Comparison of ENCODE assay signal across 15 cellular contexts in the genomic region with DNA sequence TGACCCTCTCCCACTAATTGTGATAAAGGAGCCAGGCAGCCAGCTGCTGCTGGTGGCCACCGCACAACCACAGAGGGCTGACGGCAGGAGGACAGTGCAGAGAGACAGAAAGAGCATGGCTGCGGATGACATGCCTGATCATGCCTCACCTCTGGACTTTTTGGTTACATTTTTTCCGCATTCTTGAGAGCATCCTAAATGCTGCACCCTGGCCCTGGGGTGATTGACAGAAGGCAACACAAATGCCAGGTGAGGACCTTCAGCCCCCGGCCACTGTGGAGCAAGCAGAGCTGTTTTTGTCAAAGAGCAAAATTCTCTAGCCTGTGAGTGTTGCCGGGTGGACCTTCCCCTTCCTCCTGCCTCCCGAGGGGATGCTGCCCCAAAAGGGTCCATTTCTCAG.
A peak's percentile ranks its signal among the peaks of the same experiment; 100 is the strongest.
DNase-seq lines count a peak whose midpoint lies in the region; ATAC-seq, FAIRE-seq and TF ChIP-seq lines count a peak whose summit lies in the region.
"Had no signal": no experiment of that assay in that cellular context is flagged by ENCODE, and none has a peak within 500 bp of the region (broad histone marks: within the 10 kb centered on the region; RNA-seq: fewer than 3 reads in every experiment).

No MANE protein-coding gene starts in this region.

- peak overlapping the region in 7 of 11 experiments; percentile 18 to 57 (median 36); a peak in 11 of 22 replicates for H3K9ac ChIP-seq in BLaER1 treated with 17β-estradiol and CSF1 and Interleukin-3, amounts not matched to agents 10 nM and 100 nM

- no peak overlapping the region for H3K4me3 Mint-ChIP-seq in activated T-helper 17 cell treated with anti-CD3 and anti-CD28 coated beads, Interleukin-2, amount 50 U/mL, for 72 hours

- TF ChIP-seq POLR2A in H54 (IDR thresholded peaks at IDR 0.05; ENCODE audit: low read depth, low read length), result no peak

- POLR2A ChIA-PET in OCI-LY7 (lab: Charles Lee), result no interaction called here

- intact Hi-C loops in OCI-LY7 (cut with micrococcal nuclease; ENCODE audit: unreplicated experiment), result no loop called here

- H3K36me3 ChIP-seq in BLaER1 treated with 17β-estradiol and CSF1 and Interleukin-3, amounts not matched to agents 10 nM and 100 nM, result no peaks in the 10 kb centered on the region
- H3K36me3 ChIP-seq in osteoblast (ENCODE audit: insufficient read depth, low read length), result no peaks in the 10 kb centered on the region
- no peaks in the 10 kb centered on the region for H3K36me3 ChIP-seq in OCI-LY7 (ENCODE audit: insufficient read depth, low read length)

- ATAC-seq in activated T-helper 17 cell treated with anti-CD3 and anti-CD28 coated beads, Interleukin-2, amount 50 U/mL, for 72 hours (replicated peaks), result no peak
- peak; percentile 31 for ATAC-seq in foreskin keratinocyte
- ATAC-seq in GM19467 (IDR thresholded peaks at IDR 0.05; ENCODE audit: unreplicated experiment), result no peak

- FAIRE-seq in H54 (lab: Jason Lieb, UNC), result no peak

- peaks cover 73 to 88% (median 85%) of the 10 kb centered on the region in 10 experiments for H3K4me1 ChIP-seq in BLaER1 treated with 17β-estradiol and CSF1 and Interleukin-3, amounts not matched to agents 10 nM and 100 nM
- peaks cover 10% of the 10 kb centered on the region for H3K4me1 ChIP-seq in foreskin keratinocyte
- H3K4me1 ChIP-seq in osteoblast (ENCODE audit: insufficient read depth, low read length), result no peaks in the 10 kb centered on the region
- peaks cover 6% of the 10 kb centered on the region for H3K4me1 ChIP-seq in OCI-LY7 (ENCODE audit: insufficient read depth, low read length, poor library complexity, severe bottlenecking)

- H3K27me3 ChIP-seq in BLaER1 treated with 17β-estradiol and CSF1 and Interleukin-3, amounts not matched to agents 10 nM and 100 nM, result peaks cover 0 to 27% (median 0%) of the 10 kb centered on the region in 11 experiments; a peak in 4 of 22 replicates
- peaks cover 8% of the 10 kb centered on the region for H3K27me3 ChIP-seq in foreskin keratinocyte
- peaks cover 32% of the 10 kb centered on the region for H3K27me3 ChIP-seq in osteoblast (ENCODE audit: insufficient read depth, low read length)

- peak; percentile 36 to 66 for DNase-seq in foreskin keratinocyte
- DNase-seq in osteoblast (ENCODE audit: insufficient read length, low spot score, missing footprints), result peak; percentile 60
- DNase-seq in H54 (ENCODE audit: insufficient read length, low spot score), result no peak
- no peak for DNase-seq in HPDE6-E6E7 (ENCODE audit: extremely low spot score)
- DNase-seq in OCI-LY7 (ENCODE audit: low spot score), result no peak
- DNase-seq: COR-L47, EL, NCI-H1417 treated with DMSO at 0.1 percent for 48 hours, NCI-H2029, NCI-H2171, NCI-H446 had no signal

- TF ChIP-seq CTCF in foreskin keratinocyte (conservative IDR thresholded peaks at IDR 0.05) (no peak), osteoblast (IDR thresholded peaks at IDR 0.05; ENCODE audit: extremely low read depth, low read depth, low read length) (no peak), OCI-LY7 (conservative IDR thresholded peaks at IDR 0.05; ENCODE audit: low read length) (no peak)

- peak overlapping the region in 8 of 11 experiments; percentile 23 to 56 (median 42); a peak in 11 of 22 replicates for H3K27ac ChIP-seq in BLaER1 treated with 17β-estradiol and CSF1 and Interleukin-3, amounts not matched to agents 10 nM and 100 nM
- H3K27ac ChIP-seq in foreskin keratinocyte, result no peak overlapping the region
- no peak overlapping the region for H3K27ac ChIP-seq in osteoblast (ENCODE audit: low read depth, low read length)
- no peak overlapping the region for H3K27ac ChIP-seq in OCI-LY7 (ENCODE audit: low read depth, low read length, poor library complexity, severe bottlenecking)
- H3K27ac ChIP-seq: SK-N-MC had no signal

- H3K9me3 Mint-ChIP-seq in activated T-helper 17 cell treated with anti-CD3 and anti-CD28 coated beads, Interleukin-2, amount 50 U/mL, for 72 hours, result no peaks in the 10 kb centered on the region

- peak overlapping the region in 1 of 10 experiments; percentile 21; a peak in 1 of 20 replicates for H3K4me3 ChIP-seq in BLaER1 treated with 17β-estradiol and CSF1 and Interleukin-3, amounts not matched to agents 10 nM and 100 nM
- H3K4me3 ChIP-seq in osteoblast (ENCODE audit: insufficient read depth, low read length) (no peak overlapping the region), OCI-LY7 (ENCODE audit: low read depth, low read length, poor library complexity, severe bottlenecking) (no peak overlapping the region)
- H3K4me3 ChIP-seq: SK-N-MC had no signal

- H3K27me3 Mint-ChIP-seq in activated T-helper 17 cell treated with anti-CD3 and anti-CD28 coated beads, Interleukin-2, amount 50 U/mL, for 72 hours, result peaks cover 25% of the 10 kb centered on the region

- H4K20me1 ChIP-seq in BLaER1 treated with 17β-estradiol and CSF1 and Interleukin-3, amounts not matched to agents 10 nM and 100 nM, result no peaks in the 10 kb centered on the region
- H4K20me1 ChIP-seq in osteoblast (ENCODE audit: insufficient read depth, low read length) (no peaks in the 10 kb centered on the region), OCI-LY7 (ENCODE audit: insufficient read depth, low read length) (no peaks in the 10 kb centered on the region)

- no peaks in the 10 kb centered on the region for H3K9me2 ChIP-seq in OCI-LY7 (ENCODE audit: insufficient read depth, low read length)

- BruUV-seq in OCI-LY7 (replicated peaks; lab: Mats Ljungman, UMichigan), result no TSS peak

- peak overlapping the region; percentile 30 for H3K27ac Mint-ChIP-seq in activated T-helper 17 cell treated with anti-CD3 and anti-CD28 coated beads, Interleukin-2, amount 50 U/mL, for 72 hours

- H2AFZ ChIP-seq in osteoblast (ENCODE audit: low read length), result no peak overlapping the region
- H2AFZ ChIP-seq in OCI-LY7 (ENCODE audit: low read length), result no peak overlapping the region

- H3K9me3 ChIP-seq in BLaER1 treated with 17β-estradiol and CSF1 and Interleukin-3, amounts not matched to agents 10 nM and 100 nM (replicated peaks in 1 of 11), result peaks cover 0 to 7% (median 1%) of the 10 kb centered on the region in 11 experiments; a peak in 10 of 22 replicates
- H3K9me3 ChIP-seq in osteoblast (ENCODE audit: low read depth, low read length) (no peaks in the 10 kb centered on the region), OCI-LY7 (ENCODE audit: low read length) (no peaks in the 10 kb centered on the region)

- H3K79me2 ChIP-seq in osteoblast (ENCODE audit: insufficient read depth, low read length) (no peaks in the 10 kb centered on the region), OCI-LY7 (ENCODE audit: insufficient read depth, low read depth, low read length) (no peaks in the 10 kb centered on the region)

- no peaks in the 10 kb centered on the region for H3K36me3 Mint-ChIP-seq in activated T-helper 17 cell treated with anti-CD3 and anti-CD28 coated beads, Interleukin-2, amount 50 U/mL, for 72 hours (ENCODE audit: low read depth)

- H3K4me1 Mint-ChIP-seq in activated T-helper 17 cell treated with anti-CD3 and anti-CD28 coated beads, Interleukin-2, amount 50 U/mL, for 72 hours, result no peaks in the 10 kb centered on the region

- CTCF ChIA-PET in OCI-LY7 (lab: Charles Lee; ENCODE audit: unreplicated experiment), result no interaction called here

- peak overlapping the region; percentile 50 to 91 (median 86) for H3K4me2 ChIP-seq in BLaER1 treated with 17β-estradiol and CSF1 and Interleukin-3, amounts not matched to agents 10 nM and 100 nM
- no peak overlapping the region for H3K4me2 ChIP-seq in osteoblast (ENCODE audit: insufficient read depth, low read length)
- no peak overlapping the region for H3K4me2 ChIP-seq in OCI-LY7 (ENCODE audit: low read length)

Comparison
In these comparisons a context has a peak if more than half of its experiments do, and no peak if none do; other contexts are left out.
1. H3K27ac ChIP-seq: peak in BLaER1 treated with 17β-estradiol and CSF1 and Interleukin-3, amounts not matched to agents 10 nM and 100 nM (8 of 11); none in foreskin keratinocyte (single experiment), osteoblast (single experiment) and OCI-LY7 (single experiment).
2. H3K4me2 ChIP-seq: peak in BLaER1 treated with 17β-estradiol and CSF1 and Interleukin-3, amounts not matched to agents 10 nM and 100 nM (11 of 11); none in osteoblast (single experiment) and OCI-LY7 (single experiment).
3. DNase-seq: peak in foreskin keratinocyte (2 of 2) and osteoblast (single experiment); none in H54 (single experiment), HPDE6-E6E7 (single experiment) and OCI-LY7 (single experiment).